1 cellular context compared by ENCODE assay signal in genomic region chr15:55764398-55764797, GRCh38.
TF ChIP-seq lines count a peak whose summit lies in the region.

No MANE protein-coding gene starts in this region.

TF ChIP-seq in Ishikawa, 13 proteins besides CTCF, POLR2A, EP300 and RAD21 (continued from another document):
- no peak for TF ChIP-seq MAX (IDR thresholded peaks at IDR 0.05)
